In genomic region chr9:33250458-33250995, GRCh38 we compare ENCODE assay signal across 15 cellular contexts. TPM values are rescaled to one million over a fixed set of nuclear protein-coding genes. Genes with fewer than 3 reads are reported as not detected.
DNase-seq lines count a peak whose midpoint lies in the region; ATAC-seq, FAIRE-seq and TF ChIP-seq lines count a peak whose summit lies in the region.
"Had no signal": no experiment of that assay in that cellular context is flagged by ENCODE, and none has a peak within 500 bp of the region (broad histone marks: within the 10 kb centered on the region; RNA-seq: fewer than 3 reads in every experiment).

No MANE protein-coding gene starts in this region.

- H3K4me3 Mint-ChIP-seq in naive thymus-derived CD4-positive, alpha-beta T cell, result no peak overlapping the region

- no peaks in the 10 kb centered on the region for H3K9me3 Mint-ChIP-seq in naive thymus-derived CD4-positive, alpha-beta T cell

- H3K27me3 Mint-ChIP-seq in naive thymus-derived CD4-positive, alpha-beta T cell, result no peaks in the 10 kb centered on the region

- H3K27me3 ChIP-seq in right cardiac atrium (ENCODE audit: control insufficient read depth, insufficient read depth), result no peaks in the 10 kb centered on the region
- no peaks in the 10 kb centered on the region for H3K27me3 ChIP-seq in GM12878 (replicated peaks in 1 of 2; ENCODE audit: control insufficient read depth in 2 of 2, insufficient read depth in 2 of 2, low read length in 1 of 2)
- no peaks in the 10 kb centered on the region for H3K27me3 ChIP-seq in naive thymus-derived CD4-positive, alpha-beta T cell (ENCODE audit: control insufficient read depth in 2 of 2, insufficient read depth in 2 of 2, low read length in 2 of 2)
- H3K27me3 ChIP-seq in aorta (ENCODE audit: control insufficient read depth in 1 of 2, insufficient read depth in 2 of 2, low read length in 1 of 2), result no peaks in the 10 kb centered on the region

- H3K9ac ChIP-seq in GM12878 (ENCODE audit: control insufficient read depth, insufficient read depth, low read length), result no peak overlapping the region; the same call in 1 of the 2 replicates

- no peak overlapping the region for H2AFZ ChIP-seq in GM12878 (ENCODE audit: control insufficient read depth, low read depth, low read length)

- WGBS in right cardiac atrium, result 56% methylated on average over 1 of the region's 1 CpG
- 100% methylated on average over 1 of the region's 1 CpG for WGBS in GM12878 (ENCODE audit: insufficient coverage, insufficient replicate concordance, low lambda C conversion rate, missing lambda C conversion rate)
- WGBS in aorta, 2 donors, result 82 to 92% methylated on average over 1 of the region's 1 CpG

- POLR2A ChIA-PET in GM12878 (lab: Charles Lee), result no interaction called here
- POLR2A ChIA-PET in naive thymus-derived CD4-positive, alpha-beta T cell (lab: Charles Lee), result no interaction called here

- TF ChIP-seq RAD21 in GM12878 (IDR thresholded peaks at IDR 0.05; ENCODE audit: insufficient read depth, low read depth, low read length), result no peak

- no peak for FAIRE-seq in GM12878 (lab: Jason Lieb, UNC)
- FAIRE-seq: H1 had no signal

- H3K9me3 ChIP-seq in right cardiac atrium (ENCODE audit: control insufficient read depth, low read length) (no peaks in the 10 kb centered on the region), GM12878 (replicated peaks; ENCODE audit: control insufficient read depth, insufficient read depth, low read length) (no peaks in the 10 kb centered on the region), aorta (ENCODE audit: control insufficient read depth, low read length) (no peaks in the 10 kb centered on the region)
- H3K9me3 ChIP-seq in naive thymus-derived CD4-positive, alpha-beta T cell (ENCODE audit: control insufficient read depth in 2 of 3, low read length in 3 of 3), result no peaks in the 10 kb centered on the region

- intact Hi-C loops in cardiac septum (cut with DNase I) (no loop called here), right cardiac atrium (cut with DNase I) (no loop called here), GM12878 (cut with micrococcal nuclease; ENCODE audit: unreplicated experiment) (no loop called here), left colon (cut with DNase I, micrococcal nuclease) (no loop called here), aorta (cut with DNase I) (no loop called here)
- intact Hi-C loops in naive thymus-derived CD4-positive, alpha-beta T cell (cut with micrococcal nuclease), result no loop called here

- in situ Hi-C loops in GM12878 (cut with MboI), result no loop called here

- RAD21 ChIA-PET in GM12878 (lab: Charles Lee; ENCODE audit: unreplicated experiment), result no interaction called here

- H3K27ac ChIP-seq in right cardiac atrium (ENCODE audit: low read length), result no peak overlapping the region
- no peak overlapping the region for H3K27ac ChIP-seq in GM12878 (ENCODE audit: control insufficient read depth, insufficient read depth)
- no peak overlapping the region for H3K27ac ChIP-seq in naive thymus-derived CD4-positive, alpha-beta T cell (ENCODE audit: low read depth, low read length)
- no peak overlapping the region for H3K27ac ChIP-seq in aorta (ENCODE audit: low read depth in 1 of 2, low read length in 2 of 2)

- CTCF ChIA-PET in GM12878 (lab: Yijun Ruan, JAX), result no interaction called here
- CTCF ChIA-PET in naive thymus-derived CD4-positive, alpha-beta T cell (lab: Charles Lee), result no interaction called here

- no peak for TF ChIP-seq CTCF in GM12878 (IDR thresholded peaks at IDR 0.05 in 2 of 3, conservative IDR thresholded peaks at IDR 0.05 in 1 of 3; ENCODE audit: control insufficient read depth in 2 of 3, extremely low read depth in 1 of 3, insufficient read depth in 1 of 3, low read depth in 3 of 3, low read length in 3 of 3)

- H3K27ac Mint-ChIP-seq in naive thymus-derived CD4-positive, alpha-beta T cell, result peak overlapping the region in 1 of 9 donors; percentile 9

- SMC1A ChIA-PET in GM12878 (lab: Charles Lee; ENCODE audit: uncharacterized antibody, unreplicated experiment), result no interaction called here

- no peak for TF ChIP-seq EP300 in GM12878 (IDR thresholded peaks at IDR 0.05; ENCODE audit: borderline replicate concordance in 1 of 2, control insufficient read depth in 1 of 2, low read depth in 2 of 2, low read length in 2 of 2)

- H3K79me2 ChIP-seq in GM12878 (ENCODE audit: control insufficient read depth, insufficient read depth, low read length), result no peaks in the 10 kb centered on the region

- ATAC-seq in right cardiac atrium, result no peak
- ATAC-seq in GM12878, result no peak
- peak; percentile 13 for ATAC-seq in left colon
- no peak for ATAC-seq in naive thymus-derived CD4-positive, alpha-beta T cell
- ATAC-seq in HG03521 (IDR thresholded peaks at IDR 0.05; ENCODE audit: unreplicated experiment), result no peak
- no peak for ATAC-seq in aorta (ENCODE audit: low FRiP score)

- no peak overlapping the region for H3K4me3 ChIP-seq in right cardiac atrium (ENCODE audit: low read length)
- no peak overlapping the region for H3K4me3 ChIP-seq in GM12878
- H3K4me3 ChIP-seq in naive thymus-derived CD4-positive, alpha-beta T cell (ENCODE audit: low read length), result no peak overlapping the region
- H3K4me3 ChIP-seq in aorta (ENCODE audit: low read length in 2 of 2), result no peak overlapping the region

- H3K4me1 ChIP-seq in right cardiac atrium (ENCODE audit: control insufficient read depth, insufficient read depth, low read length) (no peaks in the 10 kb centered on the region), GM12878 (ENCODE audit: control insufficient read depth, insufficient read depth, low read length) (peaks cover 16% of the 10 kb centered on the region), aorta (ENCODE audit: control insufficient read depth in 1 of 2, insufficient read depth in 2 of 2, low read length in 2 of 2) (no peaks in the 10 kb centered on the region)
- no peaks in the 10 kb centered on the region for H3K4me1 ChIP-seq in naive thymus-derived CD4-positive, alpha-beta T cell (ENCODE audit: control insufficient read depth in 2 of 2, insufficient read depth in 2 of 2, low read length in 2 of 2)

- no peak overlapping the region for H3K4me2 ChIP-seq in GM12878 (ENCODE audit: control insufficient read depth, insufficient read depth)

- 0 out of 2 replicates have a peak, but pooled peaks have one; percentile 27 for TF ChIP-seq POLR2A in GM12878 (IDR thresholded peaks at IDR 0.05; ENCODE audit: low read depth, low read length)

- BruUV-seq in GM12878 (replicated peaks; lab: Mats Ljungman, UMichigan), result no TSS peak

- peak; percentile 57 for DNase-seq in cardiac septum (ENCODE audit: low spot score)
- DNase-seq in right cardiac atrium, result no peak
- no peak for DNase-seq in GM12878 (ENCODE audit: low read depth, low spot score)
- DNase-seq in left colon, result no peak
- no peak for DNase-seq in naive thymus-derived CD4-positive, alpha-beta T cell
- DNase-seq in aorta, result no peak
- DNase-seq in NCI-H446 (lab: John Stamatoyannopoulos, UW), result no peak
- DNase-seq: activated CD4-positive, alpha-beta T cell treated with anti-CD3 and anti-CD28 coated beads, Interleukin-2, amount 50 U/mL, for 48 hours; activated naive CD4-positive, alpha-beta T cell treated with anti-CD3 and anti-CD28 coated beads, Interleukin-2, amount 50 U/mL, for 16 hours; hippocampal formation; NCI-H187 treated with DMSO at 0.1 percent for 48 hours had no signal

- H3K4me1 Mint-ChIP-seq in naive thymus-derived CD4-positive, alpha-beta T cell, result peaks cover 0 to 4% (median 0%) of the 10 kb centered on the region in 7 donors

- H3K36me3 Mint-ChIP-seq in naive thymus-derived CD4-positive, alpha-beta T cell, result peaks cover 4 to 36% (median 25%) of the 10 kb centered on the region in 5 donors

- peaks cover 12 to 18% of the 10 kb centered on the region in 2 experiments for H3K36me3 ChIP-seq in GM12878 (ENCODE audit: control insufficient read depth in 2 of 2, insufficient read depth in 2 of 2, low read length in 1 of 2)
- peaks cover 0 to 43% (median 4%) of the 10 kb centered on the region in 3 experiments for H3K36me3 ChIP-seq in naive thymus-derived CD4-positive, alpha-beta T cell (ENCODE audit: control insufficient read depth in 2 of 3, insufficient read depth in 3 of 3, low read length in 3 of 3)
- peaks cover 0 to 8% of the 10 kb centered on the region in 2 donors for H3K36me3 ChIP-seq in aorta (ENCODE audit: control insufficient read depth in 1 of 2, insufficient read depth in 2 of 2, low read length in 1 of 2)

- H4K20me1 ChIP-seq in GM12878 (ENCODE audit: control insufficient read depth, insufficient read depth), result no peaks in the 10 kb centered on the region

RNA-seq across cellular contexts. Expression of gene SPINK4, which starts 10.6 kb away (rescaled TPM):
- total RNA-seq in cardiac septum (not detected), right cardiac atrium (not detected), GM12878 (2014; rRNA removed) (not detected in 2 replicates), GM12878 (2014; rRNA removed; fragmentation: Illumina TruSeq; extraction: Trizol) (not detected in 2 replicates), GM12878 (2021) (not detected in 2 replicates), left colon (100 to 1,000 TPM in 1 of 2 donors, 10 to 100 TPM in 1; 13.9 to 146 TPM), aorta (not detected)
- polyA plus RNA-seq in right cardiac atrium (not detected), GM12878 (2011; rRNA removed) (not detected in 2 replicates), GM12878 (2014; fragmentation: Illumina TruSeq; extraction: Trizol) (not detected in 2 replicates), GM12878 (2014; fragmentation: Nextera tagmentation; extraction: Ambion mirVana) (not detected), GM12878 (2014; rRNA removed) (not detected in 2 replicates), GM12878 (2016; fragmentation: Nextera tagmentation; extraction: Ambion mirVana) (not detected), aorta (100 to 1,000 TPM in 1 of 2 donors, not detected in 1; 129 TPM)
- total RNA-seq in GM12878 (2013; cell fraction: nucleolus; rRNA removed), result not detected in 2 replicates
- not detected for polyA plus RNA-seq in GM12878 (2011; ENCODE audit: low read depth)
- not detected in 2 replicates for polyA plus RNA-seq in GM12878 (2011; cell fraction: cytosol; rRNA removed)
- not detected in 2 replicates for polyA plus RNA-seq in GM12878 (2011; cell fraction: nucleus; rRNA removed)
- not detected in 2 replicates for polyA plus RNA-seq in GM12878 (2012)
- polyA minus RNA-seq in GM12878 (2011; rRNA and poly(A)+ RNA removed), result not detected in 2 replicates
- 6.7 and 35.7 TPM in 2 replicates for polyA minus RNA-seq in GM12878 (2011; cell fraction: cytosol; rRNA and poly(A)+ RNA removed)
- polyA minus RNA-seq in GM12878 (2011; cell fraction: nucleus; rRNA and poly(A)+ RNA removed), result 1.8 TPM in 1 of 2 replicates, not detected in the other
- not detected for total RNA-seq in naive thymus-derived CD4-positive, alpha-beta T cell
- polyA plus RNA-seq in naive thymus-derived CD4-positive, alpha-beta T cell, result not detected
- total RNA-seq: H1; pulmonary artery endothelial cell; T-helper 1 cell treated with Interleukin-12 subunit alpha and Interleukin-12 subunit beta and Interleukin-4 antibody, amounts not matched to agents 30 ng/mL and 1 ng/mL, for 36 hours had no signal
- polyA plus RNA-seq: H1 had no signal

RNA-seq across cellular contexts. Expression of gene BAG1, which starts 14.0 kb away (rescaled TPM):
- total RNA-seq in cardiac septum, result 150 TPM
- 100 to 1,000 TPM; 199 to 229 (median 206) TPM for total RNA-seq in right cardiac atrium
- polyA plus RNA-seq in right cardiac atrium, result 222 TPM
- total RNA-seq in GM12878 (2013; cell fraction: nucleolus; rRNA removed), result 43.3 and 52.7 TPM in 2 replicates
- total RNA-seq in GM12878 (2014; rRNA removed), result 46.3 and 50.0 TPM in 2 replicates
- total RNA-seq in GM12878 (2014; rRNA removed; fragmentation: Illumina TruSeq; extraction: Trizol), result 67.9 and 72.1 TPM in 2 replicates
- 120 and 121 TPM in 2 replicates for total RNA-seq in GM12878 (2021)
- 56.0 TPM for polyA plus RNA-seq in GM12878 (2011; ENCODE audit: low read depth)
- 43.9 and 54.3 TPM in 2 replicates for polyA plus RNA-seq in GM12878 (2011; rRNA removed)
- polyA plus RNA-seq in GM12878 (2011; cell fraction: cytosol; rRNA removed), result 28.7 and 38.7 TPM in 2 replicates
- polyA plus RNA-seq in GM12878 (2011; cell fraction: nucleus; rRNA removed), result 28.4 and 37.7 TPM in 2 replicates
- polyA plus RNA-seq in GM12878 (2012), result 51.5 and 53.4 TPM in 2 replicates
- 60.8 and 65.6 TPM in 2 replicates for polyA plus RNA-seq in GM12878 (2014; fragmentation: Illumina TruSeq; extraction: Trizol)
- polyA plus RNA-seq in GM12878 (2014; fragmentation: Nextera tagmentation; extraction: Ambion mirVana), result 10 to 100 TPM; 11.6 to 43.8 TPM
- polyA plus RNA-seq in GM12878 (2014; rRNA removed), result 107 and 115 TPM in 2 replicates
- 100 to 1,000 TPM; 120 to 135 TPM for polyA plus RNA-seq in GM12878 (2016; fragmentation: Nextera tagmentation; extraction: Ambion mirVana)
- polyA minus RNA-seq in GM12878 (2011; rRNA and poly(A)+ RNA removed), result 24.5 and 25.2 TPM in 2 replicates
- 11.5 and 14.2 TPM in 2 replicates for polyA minus RNA-seq in GM12878 (2011; cell fraction: cytosol; rRNA and poly(A)+ RNA removed)
- 27.7 and 54.5 TPM in 2 replicates for polyA minus RNA-seq in GM12878 (2011; cell fraction: nucleus; rRNA and poly(A)+ RNA removed)
- total RNA-seq in left colon, result 100 to 1,000 TPM; 159 to 163 TPM
- total RNA-seq in naive thymus-derived CD4-positive, alpha-beta T cell, result 10 to 100 TPM; 48.6 to 77.2 (median 61.0) TPM
- polyA plus RNA-seq in naive thymus-derived CD4-positive, alpha-beta T cell, result 10 to 100 TPM; 65.0 to 90.5 TPM
- total RNA-seq in aorta, result 10 to 100 TPM; 60.4 to 82.0 TPM
- polyA plus RNA-seq in aorta, result 100 to 1,000 TPM; 104 to 190 TPM

RNA-seq across cellular contexts. Expression of gene CHMP5, which starts 14.3 kb away (rescaled TPM):
- 53.8 TPM for total RNA-seq in cardiac septum
- 10 to 100 TPM; 46.7 to 56.1 (median 52.1) TPM for total RNA-seq in right cardiac atrium
- 56.7 TPM for polyA plus RNA-seq in right cardiac atrium
- total RNA-seq in GM12878 (2013; cell fraction: nucleolus; rRNA removed), result 27.2 and 29.5 TPM in 2 replicates
- 40.3 and 55.7 TPM in 2 replicates for total RNA-seq in GM12878 (2014; rRNA removed)
- 68.7 and 75.7 TPM in 2 replicates for total RNA-seq in GM12878 (2014; rRNA removed; fragmentation: Illumina TruSeq; extraction: Trizol)
- 50.6 and 56.7 TPM in 2 replicates for total RNA-seq in GM12878 (2021)
- polyA plus RNA-seq in GM12878 (2011; ENCODE audit: low read depth), result 56.9 TPM
- 179 and 312 TPM in 2 replicates for polyA plus RNA-seq in GM12878 (2011; rRNA removed)
- polyA plus RNA-seq in GM12878 (2011; cell fraction: cytosol; rRNA removed), result 51.2 and 60.3 TPM in 2 replicates
- polyA plus RNA-seq in GM12878 (2011; cell fraction: nucleus; rRNA removed), result 56.1 and 66.1 TPM in 2 replicates
- 63.1 and 86.9 TPM in 2 replicates for polyA plus RNA-seq in GM12878 (2012)
- polyA plus RNA-seq in GM12878 (2014; fragmentation: Illumina TruSeq; extraction: Trizol), result 79.0 and 91.5 TPM in 2 replicates
- 100 to 1,000 TPM; 121 to 152 TPM for polyA plus RNA-seq in GM12878 (2014; fragmentation: Nextera tagmentation; extraction: Ambion mirVana)
- 41.8 and 65.1 TPM in 2 replicates for polyA plus RNA-seq in GM12878 (2014; rRNA removed)
- polyA plus RNA-seq in GM12878 (2016; fragmentation: Nextera tagmentation; extraction: Ambion mirVana), result 10 to 100 TPM; 78.3 to 83.8 TPM
- 28.8 and 52.7 TPM in 2 replicates for polyA minus RNA-seq in GM12878 (2011; rRNA and poly(A)+ RNA removed)
- polyA minus RNA-seq in GM12878 (2011; cell fraction: cytosol; rRNA and poly(A)+ RNA removed), result 18.2 and 24.5 TPM in 2 replicates
- 9.8 and 20.5 TPM in 2 replicates for polyA minus RNA-seq in GM12878 (2011; cell fraction: nucleus; rRNA and poly(A)+ RNA removed)
- total RNA-seq in left colon, result 100 to 1,000 TPM in 1 of 2 donors, 10 to 100 TPM in 1; 81.0 to 106 TPM
- 10 to 100 TPM; 21.4 to 74.6 (median 35.3) TPM for total RNA-seq in naive thymus-derived CD4-positive, alpha-beta T cell
- polyA plus RNA-seq in naive thymus-derived CD4-positive, alpha-beta T cell, result 10 to 100 TPM; 39.0 to 50.2 TPM
- 10 to 100 TPM; 53.1 to 59.0 TPM for total RNA-seq in aorta
- 100 to 1,000 TPM in 1 of 2 donors, 10 to 100 TPM in 1; 71.1 to 141 TPM for polyA plus RNA-seq in aorta

RNA-seq across cellular contexts. Expression of gene NFX1, which starts 39.8 kb away (rescaled TPM):
- total RNA-seq in cardiac septum (38.0 TPM), right cardiac atrium (10 to 100 TPM; 29.2 to 37.6 (median 31.1) TPM), GM12878 (2014; rRNA removed) (31.7 and 33.0 TPM in 2 replicates), GM12878 (2014; rRNA removed; fragmentation: Illumina TruSeq; extraction: Trizol) (32.4 and 33.8 TPM in 2 replicates), GM12878 (2021) (32.6 and 37.7 TPM in 2 replicates), left colon (10 to 100 TPM; 35.2 to 38.3 TPM), aorta (10 to 100 TPM; 35.8 to 38.3 TPM)
- polyA plus RNA-seq in right cardiac atrium (12.3 TPM), GM12878 (2011; rRNA removed) (43.6 and 44.2 TPM in 2 replicates), GM12878 (2014; fragmentation: Illumina TruSeq; extraction: Trizol) (44.4 and 46.0 TPM in 2 replicates), GM12878 (2014; fragmentation: Nextera tagmentation; extraction: Ambion mirVana) (10 to 100 TPM; 11.9 to 18.6 TPM), GM12878 (2014; rRNA removed) (33.0 and 34.6 TPM in 2 replicates), GM12878 (2016; fragmentation: Nextera tagmentation; extraction: Ambion mirVana) (10 to 100 TPM; 42.6 to 45.1 TPM), aorta (10 to 100 TPM; 21.4 to 23.5 TPM)
- 106 and 126 TPM in 2 replicates for total RNA-seq in GM12878 (2013; cell fraction: nucleolus; rRNA removed)
- 25.7 TPM for polyA plus RNA-seq in GM12878 (2011; ENCODE audit: low read depth)
- polyA plus RNA-seq in GM12878 (2011; cell fraction: cytosol; rRNA removed), result 46.4 and 50.9 TPM in 2 replicates
- polyA plus RNA-seq in GM12878 (2011; cell fraction: nucleus; rRNA removed), result 56.3 and 62.8 TPM in 2 replicates
- 29.4 and 36.7 TPM in 2 replicates for polyA plus RNA-seq in GM12878 (2012)
- polyA minus RNA-seq in GM12878 (2011; rRNA and poly(A)+ RNA removed), result 106 and 140 TPM in 2 replicates
- polyA minus RNA-seq in GM12878 (2011; cell fraction: cytosol; rRNA and poly(A)+ RNA removed), result 19.8 and 30.7 TPM in 2 replicates
- 34.7 and 50.5 TPM in 2 replicates for polyA minus RNA-seq in GM12878 (2011; cell fraction: nucleus; rRNA and poly(A)+ RNA removed)
- 10 to 100 TPM; 39.8 to 65.4 (median 43.6) TPM for total RNA-seq in naive thymus-derived CD4-positive, alpha-beta T cell
- polyA plus RNA-seq in naive thymus-derived CD4-positive, alpha-beta T cell, result 10 to 100 TPM; 30.1 to 49.3 TPM

Comparison
In these comparisons a context has a peak if more than half of its experiments do, and no peak if none do; other contexts are left out.
1. RNA of gene SPINK4, which starts 10.6 kb away (total RNA-seq): 13.9 to 146 TPM in left colon; not detected in cardiac septum (single experiment), not detected in right cardiac atrium, not detected in GM12878, not detected in naive thymus-derived CD4-positive, alpha-beta T cell and not detected in aorta; every median in the first group is over 10 times any median in the second.